2 cellular contexts compared by ENCODE assay signal in the genomic region with DNA sequence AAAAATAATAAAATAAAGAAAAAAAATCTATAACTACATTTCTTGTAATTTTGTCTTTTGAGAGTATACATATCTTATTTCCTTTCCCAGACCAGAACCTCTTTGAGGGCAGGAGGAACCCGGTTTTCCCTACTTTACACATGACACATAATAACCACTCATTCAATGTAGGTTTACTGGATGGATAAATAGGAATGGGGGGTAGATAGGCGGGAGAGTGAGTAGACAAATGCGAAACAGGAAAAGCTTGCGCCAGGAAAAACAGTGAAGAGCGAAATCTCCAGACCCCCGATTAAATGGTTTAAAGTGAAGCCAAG.
TF ChIP-seq lines count a peak whose summit lies in the region.

No MANE protein-coding gene starts in this region.

TF ChIP-seq in K562, 482 proteins besides CTCF, POLR2A, EP300 and RAD21 (continues in another document):
- TF ChIP-seq, protein P1, sequence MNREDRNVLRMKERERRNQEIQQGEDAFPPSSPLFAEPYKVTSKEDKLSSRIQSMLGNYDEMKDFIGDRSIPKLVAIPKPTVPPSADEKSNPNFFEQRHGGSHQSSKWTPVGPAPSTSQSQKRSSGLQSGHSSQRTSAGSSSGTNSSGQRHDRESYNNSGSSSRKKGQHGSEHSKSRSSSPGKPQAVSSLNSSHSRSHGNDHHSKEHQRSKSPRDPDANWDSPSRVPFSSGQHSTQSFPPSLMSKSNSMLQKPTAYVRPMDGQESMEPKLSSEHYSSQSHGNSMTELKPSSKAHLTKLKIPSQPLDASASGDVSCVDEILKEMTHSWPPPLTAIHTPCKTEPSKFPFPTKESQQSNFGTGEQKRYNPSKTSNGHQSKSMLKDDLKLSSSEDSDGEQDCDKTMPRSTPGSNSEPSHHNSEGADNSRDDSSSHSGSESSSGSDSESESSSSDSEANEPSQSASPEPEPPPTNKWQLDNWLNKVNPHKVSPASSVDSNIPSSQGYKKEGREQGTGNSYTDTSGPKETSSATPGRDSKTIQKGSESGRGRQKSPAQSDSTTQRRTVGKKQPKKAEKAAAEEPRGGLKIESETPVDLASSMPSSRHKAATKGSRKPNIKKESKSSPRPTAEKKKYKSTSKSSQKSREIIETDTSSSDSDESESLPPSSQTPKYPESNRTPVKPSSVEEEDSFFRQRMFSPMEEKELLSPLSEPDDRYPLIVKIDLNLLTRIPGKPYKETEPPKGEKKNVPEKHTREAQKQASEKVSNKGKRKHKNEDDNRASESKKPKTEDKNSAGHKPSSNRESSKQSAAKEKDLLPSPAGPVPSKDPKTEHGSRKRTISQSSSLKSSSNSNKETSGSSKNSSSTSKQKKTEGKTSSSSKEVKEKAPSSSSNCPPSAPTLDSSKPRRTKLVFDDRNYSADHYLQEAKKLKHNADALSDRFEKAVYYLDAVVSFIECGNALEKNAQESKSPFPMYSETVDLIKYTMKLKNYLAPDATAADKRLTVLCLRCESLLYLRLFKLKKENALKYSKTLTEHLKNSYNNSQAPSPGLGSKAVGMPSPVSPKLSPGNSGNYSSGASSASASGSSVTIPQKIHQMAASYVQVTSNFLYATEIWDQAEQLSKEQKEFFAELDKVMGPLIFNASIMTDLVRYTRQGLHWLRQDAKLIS (CRISPR knock-in tag; IDR thresholded peaks at IDR 0.05), result no peak
- TF ChIP-seq TRIM28 (IDR thresholded peaks at IDR 0.05) (peak; percentile 92), POLR2H (tag; IDR thresholded peaks at IDR 0.05; ENCODE audit: low read depth) (no peak), DIDO1 (tag; IDR thresholded peaks at IDR 0.05; ENCODE audit: low read depth) (no peak), ZNF695 (CRISPR knock-in tag; IDR thresholded peaks at IDR 0.05) (no peak), ZFP36 (IDR thresholded peaks at IDR 0.05; ENCODE audit: low read depth, low read length, partially characterized antibody) (no peak), MEF2A (IDR thresholded peaks at IDR 0.05; ENCODE audit: control insufficient read depth, low read depth, low read length) (no peak), SRSF9 (IDR thresholded peaks at IDR 0.05; ENCODE audit: borderline replicate concordance, low read depth, low read length) (no peak), PHF8 (IDR thresholded peaks at IDR 0.05; ENCODE audit: borderline replicate concordance, low read length) (no peak), MCM3 (IDR thresholded peaks at IDR 0.05) (no peak), ASH1L (IDR thresholded peaks at IDR 0.05; ENCODE audit: borderline replicate concordance, low read depth, partially characterized antibody) (no peak), XRCC3 (IDR thresholded peaks at IDR 0.05) (peak; percentile 65; the same call in 1 of the 2 replicates), TARDBP (IDR thresholded peaks at IDR 0.05) (no peak), RBM39 (optimal IDR thresholded peaks at IDR 0.05; ENCODE audit: low read depth, low read length) (no peak), RHOXF2B (CRISPR knock-in tag; conservative IDR thresholded peaks at IDR 0.05) (no peak), TRIM24 (IDR thresholded peaks at IDR 0.05) (peak in 1 of 2 experiments; percentile 62; a peak in 1 of 4 replicates), LEF1 (IDR thresholded peaks at IDR 0.05) (no peak), BRD9 (IDR thresholded peaks at IDR 0.05; ENCODE audit: low read depth, partially characterized antibody) (peak; percentile 23), KDM1A (IDR thresholded peaks at IDR 0.05) (peak in 1 of 2 experiments; percentile 6; a peak in 2 of 4 replicates), ZNF764 (CRISPR knock-in tag; IDR thresholded peaks at IDR 0.05; ENCODE audit: low read depth) (no peak), DACH1 (IDR thresholded peaks at IDR 0.05; ENCODE audit: partially characterized antibody) (no peak), ZNF316 (IDR thresholded peaks at IDR 0.05) (peak; percentile 90), TGIF2 (CRISPR knock-in tag; IDR thresholded peaks at IDR 0.05) (no peak), RCOR1 (IDR thresholded peaks at IDR 0.05; ENCODE audit: borderline replicate concordance in 1 of 2, low read depth in 2 of 2, low read length in 2 of 2) (no peak), ZNF197 (CRISPR knock-in tag; IDR thresholded peaks at IDR 0.05; ENCODE audit: low read depth) (0 out of 2 replicates have a peak, but pooled peaks have one; percentile 60), ARHGAP35 (IDR thresholded peaks at IDR 0.05; ENCODE audit: partially characterized antibody) (no peak), NR3C1 (CRISPR knock-in tag; IDR thresholded peaks at IDR 0.05) (no peak)
- TF ChIP-seq, protein P2, sequence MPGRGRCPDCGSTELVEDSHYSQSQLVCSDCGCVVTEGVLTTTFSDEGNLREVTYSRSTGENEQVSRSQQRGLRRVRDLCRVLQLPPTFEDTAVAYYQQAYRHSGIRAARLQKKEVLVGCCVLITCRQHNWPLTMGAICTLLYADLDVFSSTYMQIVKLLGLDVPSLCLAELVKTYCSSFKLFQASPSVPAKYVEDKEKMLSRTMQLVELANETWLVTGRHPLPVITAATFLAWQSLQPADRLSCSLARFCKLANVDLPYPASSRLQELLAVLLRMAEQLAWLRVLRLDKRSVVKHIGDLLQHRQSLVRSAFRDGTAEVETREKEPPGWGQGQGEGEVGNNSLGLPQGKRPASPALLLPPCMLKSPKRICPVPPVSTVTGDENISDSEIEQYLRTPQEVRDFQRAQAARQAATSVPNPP (IDR thresholded peaks at IDR 0.05; ENCODE audit: borderline replicate concordance, insufficient read depth, insufficient read length), result no peak
- TF ChIP-seq, protein P3, sequence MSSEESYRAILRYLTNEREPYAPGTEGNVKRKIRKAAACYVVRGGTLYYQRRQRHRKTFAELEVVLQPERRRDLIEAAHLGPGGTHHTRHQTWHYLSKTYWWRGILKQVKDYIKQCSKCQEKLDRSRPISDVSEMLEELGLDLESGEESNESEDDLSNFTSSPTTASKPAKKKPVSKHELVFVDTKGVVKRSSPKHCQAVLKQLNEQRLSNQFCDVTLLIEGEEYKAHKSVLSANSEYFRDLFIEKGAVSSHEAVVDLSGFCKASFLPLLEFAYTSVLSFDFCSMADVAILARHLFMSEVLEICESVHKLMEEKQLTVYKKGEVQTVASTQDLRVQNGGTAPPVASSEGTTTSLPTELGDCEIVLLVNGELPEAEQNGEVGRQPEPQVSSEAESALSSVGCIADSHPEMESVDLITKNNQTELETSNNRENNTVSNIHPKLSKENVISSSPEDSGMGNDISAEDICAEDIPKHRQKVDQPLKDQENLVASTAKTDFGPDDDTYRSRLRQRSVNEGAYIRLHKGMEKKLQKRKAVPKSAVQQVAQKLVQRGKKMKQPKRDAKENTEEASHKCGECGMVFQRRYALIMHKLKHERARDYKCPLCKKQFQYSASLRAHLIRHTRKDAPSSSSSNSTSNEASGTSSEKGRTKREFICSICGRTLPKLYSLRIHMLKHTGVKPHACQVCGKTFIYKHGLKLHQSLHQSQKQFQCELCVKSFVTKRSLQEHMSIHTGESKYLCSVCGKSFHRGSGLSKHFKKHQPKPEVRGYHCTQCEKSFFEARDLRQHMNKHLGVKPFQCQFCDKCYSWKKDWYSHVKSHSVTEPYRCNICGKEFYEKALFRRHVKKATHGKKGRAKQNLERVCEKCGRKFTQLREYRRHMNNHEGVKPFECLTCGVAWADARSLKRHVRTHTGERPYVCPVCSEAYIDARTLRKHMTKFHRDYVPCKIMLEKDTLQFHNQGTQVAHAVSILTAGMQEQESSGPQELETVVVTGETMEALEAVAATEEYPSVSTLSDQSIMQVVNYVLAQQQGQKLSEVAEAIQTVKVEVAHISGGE (CRISPR knock-in tag; IDR thresholded peaks at IDR 0.05), result no peak

TF ChIP-seq in HepG2, 621 proteins besides CTCF, POLR2A, EP300 and RAD21 (continues in another document):
- no peak for TF ChIP-seq SPEN (CRISPR knock-in tag; IDR thresholded peaks at IDR 0.05; ENCODE audit: low read depth)
- no peak for TF ChIP-seq ZNF234 (CRISPR knock-in tag; conservative IDR thresholded peaks at IDR 0.05)
- no peak for TF ChIP-seq ZKSCAN8 (CRISPR knock-in tag; IDR thresholded peaks at IDR 0.05; ENCODE audit: borderline replicate concordance)
- TF ChIP-seq ZNF841 (CRISPR knock-in tag; IDR thresholded peaks at IDR 0.05; ENCODE audit: borderline replicate concordance), result no peak
- TF ChIP-seq, protein P4, sequence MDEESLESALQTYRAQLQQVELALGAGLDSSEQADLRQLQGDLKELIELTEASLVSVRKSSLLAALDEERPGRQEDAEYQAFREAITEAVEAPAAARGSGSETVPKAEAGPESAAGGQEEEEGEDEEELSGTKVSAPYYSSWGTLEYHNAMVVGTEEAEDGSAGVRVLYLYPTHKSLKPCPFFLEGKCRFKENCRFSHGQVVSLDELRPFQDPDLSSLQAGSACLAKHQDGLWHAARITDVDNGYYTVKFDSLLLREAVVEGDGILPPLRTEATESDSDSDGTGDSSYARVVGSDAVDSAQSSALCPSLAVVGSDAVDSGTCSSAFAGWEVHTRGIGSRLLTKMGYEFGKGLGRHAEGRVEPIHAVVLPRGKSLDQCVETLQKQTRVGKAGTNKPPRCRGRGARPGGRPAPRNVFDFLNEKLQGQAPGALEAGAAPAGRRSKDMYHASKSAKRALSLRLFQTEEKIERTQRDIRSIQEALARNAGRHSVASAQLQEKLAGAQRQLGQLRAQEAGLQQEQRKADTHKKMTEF (CRISPR knock-in tag; IDR thresholded peaks at IDR 0.05), result no peak
- no peak for TF ChIP-seq CHD4 (IDR thresholded peaks at IDR 0.05; ENCODE audit: borderline replicate concordance, low read length)
- TF ChIP-seq, protein P5, sequence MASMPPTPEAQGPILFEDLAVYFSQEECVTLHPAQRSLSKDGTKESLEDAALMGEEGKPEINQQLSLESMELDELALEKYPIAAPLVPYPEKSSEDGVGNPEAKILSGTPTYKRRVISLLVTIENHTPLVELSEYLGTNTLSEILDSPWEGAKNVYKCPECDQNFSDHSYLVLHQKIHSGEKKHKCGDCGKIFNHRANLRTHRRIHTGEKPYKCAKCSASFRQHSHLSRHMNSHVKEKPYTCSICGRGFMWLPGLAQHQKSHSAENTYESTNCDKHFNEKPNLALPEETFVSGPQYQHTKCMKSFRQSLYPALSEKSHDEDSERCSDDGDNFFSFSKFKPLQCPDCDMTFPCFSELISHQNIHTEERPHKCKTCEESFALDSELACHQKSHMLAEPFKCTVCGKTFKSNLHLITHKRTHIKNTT (CRISPR knock-in tag; IDR thresholded peaks at IDR 0.05), result no peak
- no peak for TF ChIP-seq CEBPG (CRISPR knock-in tag; IDR thresholded peaks at IDR 0.05)
- no peak for TF ChIP-seq GLI4 (CRISPR knock-in tag; IDR thresholded peaks at IDR 0.05; ENCODE audit: borderline replicate concordance)
- 0 out of 2 replicates have a peak, but pooled peaks have one; percentile 72 for TF ChIP-seq ZNF780A (CRISPR knock-in tag; IDR thresholded peaks at IDR 0.05)
- no peak for TF ChIP-seq HDAC1 (CRISPR knock-in tag; IDR thresholded peaks at IDR 0.05)
- no peak for TF ChIP-seq RCOR2 (CRISPR knock-in tag; IDR thresholded peaks at IDR 0.05)
- TF ChIP-seq, protein P6, sequence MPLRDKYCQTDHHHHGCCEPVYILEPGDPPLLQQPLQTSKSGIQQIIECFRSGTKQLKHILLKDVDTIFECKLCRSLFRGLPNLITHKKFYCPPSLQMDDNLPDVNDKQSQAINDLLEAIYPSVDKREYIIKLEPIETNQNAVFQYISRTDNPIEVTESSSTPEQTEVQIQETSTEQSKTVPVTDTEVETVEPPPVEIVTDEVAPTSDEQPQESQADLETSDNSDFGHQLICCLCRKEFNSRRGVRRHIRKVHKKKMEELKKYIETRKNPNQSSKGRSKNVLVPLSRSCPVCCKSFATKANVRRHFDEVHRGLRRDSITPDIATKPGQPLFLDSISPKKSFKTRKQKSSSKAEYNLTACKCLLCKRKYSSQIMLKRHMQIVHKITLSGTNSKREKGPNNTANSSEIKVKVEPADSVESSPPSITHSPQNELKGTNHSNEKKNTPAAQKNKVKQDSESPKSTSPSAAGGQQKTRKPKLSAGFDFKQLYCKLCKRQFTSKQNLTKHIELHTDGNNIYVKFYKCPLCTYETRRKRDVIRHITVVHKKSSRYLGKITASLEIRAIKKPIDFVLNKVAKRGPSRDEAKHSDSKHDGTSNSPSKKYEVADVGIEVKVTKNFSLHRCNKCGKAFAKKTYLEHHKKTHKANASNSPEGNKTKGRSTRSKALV (CRISPR knock-in tag; IDR thresholded peaks at IDR 0.05), result 0 out of 2 replicates have a peak, but pooled peaks have one; percentile 11
- TF ChIP-seq ZNF350 (CRISPR knock-in tag; IDR thresholded peaks at IDR 0.05; ENCODE audit: borderline replicate concordance, low read depth), result no peak
- no peak for TF ChIP-seq GABPB1 (CRISPR knock-in tag; IDR thresholded peaks at IDR 0.05)
- no peak for TF ChIP-seq JARID2 (CRISPR knock-in tag; IDR thresholded peaks at IDR 0.05; ENCODE audit: insufficient replicate concordance)
- TF ChIP-seq, protein P7, sequence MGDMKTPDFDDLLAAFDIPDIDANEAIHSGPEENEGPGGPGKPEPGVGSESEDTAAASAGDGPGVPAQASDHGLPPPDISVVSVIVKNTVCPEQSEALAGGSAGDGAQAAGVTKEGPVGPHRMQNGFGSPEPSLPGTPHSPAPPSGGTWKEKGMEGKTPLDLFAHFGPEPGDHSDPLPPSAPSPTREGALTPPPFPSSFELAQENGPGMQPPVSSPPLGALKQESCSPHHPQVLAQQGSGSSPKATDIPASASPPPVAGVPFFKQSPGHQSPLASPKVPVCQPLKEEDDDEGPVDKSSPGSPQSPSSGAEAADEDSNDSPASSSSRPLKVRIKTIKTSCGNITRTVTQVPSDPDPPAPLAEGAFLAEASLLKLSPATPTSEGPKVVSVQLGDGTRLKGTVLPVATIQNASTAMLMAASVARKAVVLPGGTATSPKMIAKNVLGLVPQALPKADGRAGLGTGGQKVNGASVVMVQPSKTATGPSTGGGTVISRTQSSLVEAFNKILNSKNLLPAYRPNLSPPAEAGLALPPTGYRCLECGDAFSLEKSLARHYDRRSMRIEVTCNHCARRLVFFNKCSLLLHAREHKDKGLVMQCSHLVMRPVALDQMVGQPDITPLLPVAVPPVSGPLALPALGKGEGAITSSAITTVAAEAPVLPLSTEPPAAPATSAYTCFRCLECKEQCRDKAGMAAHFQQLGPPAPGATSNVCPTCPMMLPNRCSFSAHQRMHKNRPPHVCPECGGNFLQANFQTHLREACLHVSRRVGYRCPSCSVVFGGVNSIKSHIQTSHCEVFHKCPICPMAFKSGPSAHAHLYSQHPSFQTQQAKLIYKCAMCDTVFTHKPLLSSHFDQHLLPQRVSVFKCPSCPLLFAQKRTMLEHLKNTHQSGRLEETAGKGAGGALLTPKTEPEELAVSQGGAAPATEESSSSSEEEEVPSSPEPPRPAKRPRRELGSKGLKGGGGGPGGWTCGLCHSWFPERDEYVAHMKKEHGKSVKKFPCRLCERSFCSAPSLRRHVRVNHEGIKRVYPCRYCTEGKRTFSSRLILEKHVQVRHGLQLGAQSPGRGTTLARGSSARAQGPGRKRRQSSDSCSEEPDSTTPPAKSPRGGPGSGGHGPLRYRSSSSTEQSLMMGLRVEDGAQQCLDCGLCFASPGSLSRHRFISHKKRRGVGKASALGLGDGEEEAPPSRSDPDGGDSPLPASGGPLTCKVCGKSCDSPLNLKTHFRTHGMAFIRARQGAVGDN (CRISPR knock-in tag; IDR thresholded peaks at IDR 0.05), result no peak
- no peak for TF ChIP-seq ZNF7 (CRISPR knock-in tag; IDR thresholded peaks at IDR 0.05)
- no peak for TF ChIP-seq THAP11 (CRISPR knock-in tag; IDR thresholded peaks at IDR 0.05)
- no peak for TF ChIP-seq TRIM24 (CRISPR knock-in tag; IDR thresholded peaks at IDR 0.05)
- TF ChIP-seq ZNF839 (CRISPR knock-in tag; IDR thresholded peaks at IDR 0.05; ENCODE audit: borderline replicate concordance), result no peak
- TF ChIP-seq ZNF615 (CRISPR knock-in tag; IDR thresholded peaks at IDR 0.05; ENCODE audit: borderline replicate concordance), result no peak
- TF ChIP-seq ZNF343 (CRISPR knock-in tag; IDR thresholded peaks at IDR 0.05), result 0 out of 2 replicates have a peak, but pooled peaks have one; percentile 9
- no peak for TF ChIP-seq ZNF225 (CRISPR knock-in tag; IDR thresholded peaks at IDR 0.05)
- TF ChIP-seq, protein P8, sequence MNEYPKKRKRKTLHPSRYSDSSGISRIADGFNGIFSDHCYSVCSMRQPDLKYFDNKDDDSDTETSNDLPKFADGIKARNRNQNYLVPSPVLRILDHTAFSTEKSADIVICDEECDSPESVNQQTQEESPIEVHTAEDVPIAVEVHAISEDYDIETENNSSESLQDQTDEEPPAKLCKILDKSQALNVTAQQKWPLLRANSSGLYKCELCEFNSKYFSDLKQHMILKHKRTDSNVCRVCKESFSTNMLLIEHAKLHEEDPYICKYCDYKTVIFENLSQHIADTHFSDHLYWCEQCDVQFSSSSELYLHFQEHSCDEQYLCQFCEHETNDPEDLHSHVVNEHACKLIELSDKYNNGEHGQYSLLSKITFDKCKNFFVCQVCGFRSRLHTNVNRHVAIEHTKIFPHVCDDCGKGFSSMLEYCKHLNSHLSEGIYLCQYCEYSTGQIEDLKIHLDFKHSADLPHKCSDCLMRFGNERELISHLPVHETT (CRISPR knock-in tag; conservative IDR thresholded peaks at IDR 0.05), result no peak
